In genomic region chr1:77424236-77424635, GRCh38 we compare ENCODE assay signal across 26 cellular contexts.
DNase-seq lines count a peak whose midpoint lies in the region; ATAC-seq, FAIRE-seq and TF ChIP-seq lines count a peak whose summit lies in the region.
"Had no signal": no experiment of that assay in that cellular context is flagged by ENCODE, and none has a peak within 500 bp of the region (broad histone marks: within the 10 kb centered on the region; RNA-seq: fewer than 3 reads in every experiment).

No MANE protein-coding gene starts in this region.

- no peak overlapping the region for H3K27ac Mint-ChIP-seq in progenitor cell of endocrine pancreas
- no peak overlapping the region for H3K27ac Mint-ChIP-seq in activated T-cell treated with anti-CD3 and anti-CD28 coated beads, Interleukin-2, amount 50 U/mL, for 72 hours
- H3K27ac Mint-ChIP-seq: activated CD4-positive, alpha-beta memory T cell treated with anti-CD3 and anti-CD28 coated beads for 36 hours; CD14-positive monocyte had no signal

- H3K27me3 ChIP-seq in ACC112 (ENCODE audit: insufficient read depth, low read length) (no peaks in the 10 kb centered on the region), bronchial epithelial cell (ENCODE audit: control insufficient read depth, insufficient read depth, low read length) (no peaks in the 10 kb centered on the region)
- H3K27me3 ChIP-seq: spleen had no signal

- no peak for FAIRE-seq in bronchial epithelial cell (lab: Jason Lieb, UNC)
- FAIRE-seq: GM18507 had no signal

- DNase-seq in HCEC 1CT (peak; percentile 82), bronchial epithelial cell (ENCODE audit: low read depth) (peak; percentile 58), glomerular visceral epithelial cell (ENCODE audit: extremely low spot score) (peak; percentile 14), progenitor cell of endocrine pancreas (ENCODE audit: low spot score, unreplicated experiment) (no peak), T-helper 1 cell (no peak), activated T-cell treated with anti-CD3 and anti-CD28 coated beads for 4 hours (no peak)
- DNase-seq in activated T-cell treated with anti-CD3 and anti-CD28 coated beads, Interleukin-2, amount 50 U/mL, for 72 hours, result no peak
- DNase-seq: activated CD4-positive, alpha-beta memory T cell treated with anti-CD3 and anti-CD28 coated beads for 36 hours; activated naive CD4-positive, alpha-beta T cell treated with Interleukin-2 at 50 U/mL for 16 hours; aorta; DMS53; left cardiac atrium; NCI-H1092; NCI-H2107; NCI-H526; spleen; stimulated activated CD8-positive, alpha-beta memory T cell treated with anti-CD3 and anti-CD28 coated beads, Interleukin-4, amount 100 ng/mL, for 48 hours; substantia nigra; T-helper 2 cell; WERI-Rb-1 had no signal

- ATAC-seq in activated T-cell treated with anti-CD3 and anti-CD28 coated beads, Interleukin-2, amount 50 U/mL, for 72 hours (replicated peaks in 1 of 2), result no peak
- ATAC-seq: left cardiac atrium, Right ventricle myocardium inferior had no signal

- H3K9me3 Mint-ChIP-seq in progenitor cell of endocrine pancreas (ENCODE audit: low read depth), result peaks cover 3% of the 10 kb centered on the region
- peaks cover 6 to 13% of the 10 kb centered on the region in 2 donors for H3K9me3 Mint-ChIP-seq in activated T-cell treated with anti-CD3 and anti-CD28 coated beads, Interleukin-2, amount 50 U/mL, for 72 hours

- TF ChIP-seq CTCF in bronchial epithelial cell (IDR thresholded peaks at IDR 0.05; ENCODE audit: insufficient read depth, low read length, severe bottlenecking) (no peak), progenitor cell of endocrine pancreas (IDR thresholded peaks at IDR 0.05; ENCODE audit: unreplicated experiment) (no peak)

- H3K79me2 ChIP-seq in ACC112 (ENCODE audit: control insufficient read depth, insufficient read depth, low read length, unreplicated experiment), result no peaks in the 10 kb centered on the region

- peaks cover 16% of the 10 kb centered on the region for H3K4me1 ChIP-seq in ACC112 (ENCODE audit: control insufficient read depth, insufficient read depth, low read length, unreplicated experiment)
- H3K4me1 ChIP-seq: spleen had no signal

- H3K4me1 Mint-ChIP-seq in progenitor cell of endocrine pancreas (ENCODE audit: low read depth), result peaks cover 6% of the 10 kb centered on the region
- H3K4me1 Mint-ChIP-seq in activated T-cell treated with anti-CD3 and anti-CD28 coated beads, Interleukin-2, amount 50 U/mL, for 72 hours (ENCODE audit: low read depth), result peaks cover 38% of the 10 kb centered on the region

- H3K27me3 Mint-ChIP-seq in progenitor cell of endocrine pancreas, result peaks cover 10% of the 10 kb centered on the region
- no peaks in the 10 kb centered on the region for H3K27me3 Mint-ChIP-seq in activated T-cell treated with anti-CD3 and anti-CD28 coated beads, Interleukin-2, amount 50 U/mL, for 72 hours (ENCODE audit: low read depth)
- H3K27me3 Mint-ChIP-seq: activated CD4-positive, alpha-beta memory T cell treated with anti-CD3 and anti-CD28 coated beads for 36 hours had no signal

- no peak overlapping the region for H2AFZ ChIP-seq in ACC112 (ENCODE audit: low read length, unreplicated experiment)

- no peak overlapping the region for H3K4me3 Mint-ChIP-seq in progenitor cell of endocrine pancreas (ENCODE audit: low read depth)
- H3K4me3 Mint-ChIP-seq in activated T-cell treated with anti-CD3 and anti-CD28 coated beads, Interleukin-2, amount 50 U/mL, for 72 hours, result no peak overlapping the region
- H3K4me3 Mint-ChIP-seq: activated CD4-positive, alpha-beta memory T cell treated with anti-CD3 and anti-CD28 coated beads for 36 hours; CD14-positive monocyte; neural crest cell had no signal

- peak overlapping the region; percentile 8; the same call in 1 of the 2 replicates for H3K27ac ChIP-seq in ACC112 (ENCODE audit: low read depth, low read length)
- H3K27ac ChIP-seq: KMS-11, spleen, WERI-Rb-1 had no signal

- H3K4me3 ChIP-seq in ACC112 (ENCODE audit: low read depth, low read length), result no peak overlapping the region
- H3K4me3 ChIP-seq in bronchial epithelial cell (ENCODE audit: low read depth, low read length), result no peak overlapping the region
- H3K4me3 ChIP-seq: spleen had no signal

- no peaks in the 10 kb centered on the region for H3K36me3 Mint-ChIP-seq in progenitor cell of endocrine pancreas (ENCODE audit: insufficient read depth)
- peaks cover 5 to 27% of the 10 kb centered on the region in 2 donors for H3K36me3 Mint-ChIP-seq in activated T-cell treated with anti-CD3 and anti-CD28 coated beads, Interleukin-2, amount 50 U/mL, for 72 hours (ENCODE audit: insufficient read depth in 2 of 2)

- H3K36me3 ChIP-seq in ACC112 (ENCODE audit: insufficient read depth, low read length), result no peaks in the 10 kb centered on the region; the same call in 1 of the 2 replicates
- no peaks in the 10 kb centered on the region for H3K36me3 ChIP-seq in bronchial epithelial cell (ENCODE audit: control insufficient read depth, insufficient read depth, low read length)
- H3K36me3 ChIP-seq: spleen, WERI-Rb-1 had no signal

Comparison
In these comparisons a context has a peak if more than half of its experiments do, and no peak if none do; other contexts are left out.
1. DNase-seq: peak in HCEC 1CT (single experiment), bronchial epithelial cell (single experiment) and glomerular visceral epithelial cell (single experiment); none in progenitor cell of endocrine pancreas (single experiment), activated T-cell treated with anti-CD3 and anti-CD28 coated beads, Interleukin-2, amount 50 U/mL, for 72 hours (0 of 2), T-helper 1 cell (0 of 5) and activated T-cell treated with anti-CD3 and anti-CD28 coated beads for 4 hours (single experiment).